ENCODE assay signal across 17 cellular contexts in genomic region chr5:170056561-170057267, GRCh38. TPM values are rescaled to one million over a fixed set of nuclear protein-coding genes. Genes with fewer than 3 reads are reported as not detected.
DNase-seq lines count a peak whose midpoint lies in the region; ATAC-seq and TF ChIP-seq lines count a peak whose summit lies in the region.
"Had no signal": no experiment of that assay in that cellular context is flagged by ENCODE, and none has a peak within 500 bp of the region (broad histone marks: within the 10 kb centered on the region; RNA-seq: fewer than 3 reads in every experiment).

No MANE protein-coding gene starts in this region.

- peaks cover 0 to 14% (median 4%) of the 10 kb centered on the region in 4 donors for H3K4me1 ChIP-seq in upper lobe of left lung

- DNase-seq in ELR (ENCODE audit: low read depth) = peak; percentile 4
- peak; percentile 6 for DNase-seq in RPMI7951 (ENCODE audit: low read depth)
- peak; percentile 35 for DNase-seq in left kidney (ENCODE audit: low read depth, low spot score)
- no peak for DNase-seq in upper lobe of left lung
- DNase-seq in SHP77 treated with DMSO at 0.1 percent for 48 hours (lab: John Stamatoyannopoulos, UW) = no peak
- DNase-seq in NCI-H748 treated with DMSO at 0.1 percent for 48 hours (lab: John Stamatoyannopoulos, UW) = no peak
- DNase-seq: AML-193, DND-41, NCI-H1417 treated with DMSO at 0.1 percent for 48 hours, NCI-H1930, NCI-H226, NCI-H524 treated with DMSO at 0.1 percent for 48 hours had no signal

- no peaks in the 10 kb centered on the region for H3K27me3 ChIP-seq in upper lobe of left lung

- H3K9me3 ChIP-seq in upper lobe of left lung = peaks cover 0 to 10% (median 2%) of the 10 kb centered on the region in 4 donors

- TF ChIP-seq CTCF in upper lobe of left lung (IDR thresholded peaks at IDR 0.05) = no peak

- no peak for TF ChIP-seq EP300 in upper lobe of left lung (IDR thresholded peaks at IDR 0.05)

- no peak for TF ChIP-seq POLR2A in upper lobe of left lung (IDR thresholded peaks at IDR 0.05)

- H3K27ac ChIP-seq in upper lobe of left lung = no peak overlapping the region
- H3K27ac ChIP-seq: C4-2B, KMS-11 had no signal

- ATAC-seq in upper lobe of left lung (ENCODE audit: low FRiP score in 2 of 2) = peak; percentile 27 to 56
- ATAC-seq in HG03439 (IDR thresholded peaks at IDR 0.05; ENCODE audit: unreplicated experiment) = no peak

- WGBS in upper lobe of left lung, 2 donors = 85 to 93% methylated on average over 11 of the region's 11 CpGs

- H3K36me3 ChIP-seq in upper lobe of left lung = peaks cover 0 to 4% (median 0%) of the 10 kb centered on the region in 4 donors

- no peak overlapping the region for H3K4me3 ChIP-seq in upper lobe of left lung

RNA-seq across cellular contexts. Expression of gene FOXI1, which starts 49.0 kb away (rescaled TPM):
- not detected in 2 replicates for total RNA-seq in RPMI7951 (2014; rRNA removed; shearing (Covaris generic))
- under 1 TPM in 1 of 6 donors, not detected in 5; 0.30 TPM for total RNA-seq in upper lobe of left lung
- total RNA-seq: H4, MCF 10A had no signal

Comparison
In these comparisons a context has a peak if more than half of its experiments do, and no peak if none do; other contexts are left out.
1. DNase-seq: peak in ELR (single experiment), RPMI7951 (single experiment) and left kidney (single experiment); none in upper lobe of left lung (0 of 2), SHP77 treated with DMSO at 0.1 percent for 48 hours (single experiment) and NCI-H748 treated with DMSO at 0.1 percent for 48 hours (single experiment).